Comparison of ENCODE assay signal across 8 cellular contexts in genomic region chr6:13814176-13814937, GRCh38. TPM values are rescaled to one million over a fixed set of nuclear protein-coding genes. Genes with fewer than 3 reads are reported as not detected.
DNase-seq lines count a peak whose midpoint lies in the region; ATAC-seq and TF ChIP-seq lines count a peak whose summit lies in the region.

Gene MCUR1 (minus strand): TSS chr6:13814557. CDS start chr6:13814429, 128 bp downstream.

- peak within 1 kb of the TSS; percentile 94 to 98 (median 96) for H3K9ac ChIP-seq in BLaER1 treated with 17β-estradiol and CSF1 and Interleukin-3, amounts not matched to agents 10 nM and 100 nM

- peak; percentile 83 to 85 for DNase-seq in NCI-H524 (lab: John Stamatoyannopoulos, UW)
- DNase-seq in activated CD4-positive, alpha-beta T cell treated with anti-CD3 and anti-CD28 coated beads, Interleukin-2, amount 50 U/mL, for 1 hour = peak; percentile 74
- DNase-seq in dedifferentiated amniotic fluid mesenchymal stem cell (ENCODE audit: extremely low spot score) = peak; percentile 72
- peak; percentile 91 to 95 for DNase-seq in left lung
- peak; percentile 72 for DNase-seq in stimulated activated CD4-positive, alpha-beta T cell treated with anti-CD3 and anti-CD28 coated beads, Interleukin-2, amount 100 ng/mL, for 4 hours (ENCODE audit: low read depth)

- TF ChIP-seq POLR2A in GM19193 (IDR thresholded peaks at IDR 0.05; ENCODE audit: extremely low read depth, insufficient read depth, insufficient read length) = peak; percentile 92

- peaks cover 21 to 43% (median 27%) of the 10 kb centered on the region in 10 experiments for H3K4me1 ChIP-seq in BLaER1 treated with 17β-estradiol and CSF1 and Interleukin-3, amounts not matched to agents 10 nM and 100 nM
- peaks cover 17 to 41% of the 10 kb centered on the region in 2 donors for H3K4me1 ChIP-seq in left lung

- peak within 1 kb of the TSS; percentile 82 to 92 (median 88) for H3K4me3 ChIP-seq in BLaER1 treated with 17β-estradiol and CSF1 and Interleukin-3, amounts not matched to agents 10 nM and 100 nM
- H3K4me3 ChIP-seq in left lung = peak within 1 kb of the TSS; percentile 76 to 83

- peaks cover 0 to 2% (median 0%) of the 10 kb centered on the region in 11 experiments; a peak in 1 of 22 replicates for H3K9me3 ChIP-seq in BLaER1 treated with 17β-estradiol and CSF1 and Interleukin-3, amounts not matched to agents 10 nM and 100 nM (replicated peaks in 1 of 11)
- H3K9me3 ChIP-seq in left lung = no peaks in the 10 kb centered on the region

- TF ChIP-seq CTCF in left lung (IDR thresholded peaks at IDR 0.05) = no peak

- intact Hi-C loops in left lung (cut with DNase I) = no loop called here

- no peaks in the 10 kb centered on the region for H3K27me3 ChIP-seq in BLaER1 treated with 17β-estradiol and CSF1 and Interleukin-3, amounts not matched to agents 10 nM and 100 nM
- H3K27me3 ChIP-seq in left lung = no peaks in the 10 kb centered on the region

- ATAC-seq in HG03432 (IDR thresholded peaks at IDR 0.05; ENCODE audit: unreplicated experiment) (peak; percentile 86), left lung (peak; percentile 93)

- H4K20me1 ChIP-seq in BLaER1 treated with 17β-estradiol and CSF1 and Interleukin-3, amounts not matched to agents 10 nM and 100 nM = peaks cover 9 to 40% (median 30%) of the 10 kb centered on the region in 11 experiments; a peak in 19 of 22 replicates

- H3K36me3 ChIP-seq in BLaER1 treated with 17β-estradiol and CSF1 and Interleukin-3, amounts not matched to agents 10 nM and 100 nM = peaks cover 0 to 21% (median 9%) of the 10 kb centered on the region in 11 experiments; a peak in 10 of 22 replicates
- no peaks in the 10 kb centered on the region for H3K36me3 ChIP-seq in left lung

- H3K4me2 ChIP-seq in BLaER1 treated with 17β-estradiol and CSF1 and Interleukin-3, amounts not matched to agents 10 nM and 100 nM = peak within 1 kb of the TSS; percentile 69 to 92 (median 86)

- H3K27ac ChIP-seq in BLaER1 treated with 17β-estradiol and CSF1 and Interleukin-3, amounts not matched to agents 10 nM and 100 nM = peak within 1 kb of the TSS; percentile 94 to 97 (median 96)
- peak within 1 kb of the TSS; percentile 92 to 97 for H3K27ac ChIP-seq in left lung

RNA-seq across cellular contexts. Expression of gene MCUR1, which starts in this region (rescaled TPM):
- 10 to 100 TPM; 25.3 to 31.3 TPM for total RNA-seq in left lung

Comparison
In these comparisons a context has a peak if more than half of its experiments do, and no peak if none do; other contexts are left out.
1. Peak in every context shown above with its lines: DNase-seq, ATAC-seq, H3K4me3 ChIP-seq and H3K27ac ChIP-seq.